ENCODE assay signal across 9 cellular contexts in the genomic region with DNA sequence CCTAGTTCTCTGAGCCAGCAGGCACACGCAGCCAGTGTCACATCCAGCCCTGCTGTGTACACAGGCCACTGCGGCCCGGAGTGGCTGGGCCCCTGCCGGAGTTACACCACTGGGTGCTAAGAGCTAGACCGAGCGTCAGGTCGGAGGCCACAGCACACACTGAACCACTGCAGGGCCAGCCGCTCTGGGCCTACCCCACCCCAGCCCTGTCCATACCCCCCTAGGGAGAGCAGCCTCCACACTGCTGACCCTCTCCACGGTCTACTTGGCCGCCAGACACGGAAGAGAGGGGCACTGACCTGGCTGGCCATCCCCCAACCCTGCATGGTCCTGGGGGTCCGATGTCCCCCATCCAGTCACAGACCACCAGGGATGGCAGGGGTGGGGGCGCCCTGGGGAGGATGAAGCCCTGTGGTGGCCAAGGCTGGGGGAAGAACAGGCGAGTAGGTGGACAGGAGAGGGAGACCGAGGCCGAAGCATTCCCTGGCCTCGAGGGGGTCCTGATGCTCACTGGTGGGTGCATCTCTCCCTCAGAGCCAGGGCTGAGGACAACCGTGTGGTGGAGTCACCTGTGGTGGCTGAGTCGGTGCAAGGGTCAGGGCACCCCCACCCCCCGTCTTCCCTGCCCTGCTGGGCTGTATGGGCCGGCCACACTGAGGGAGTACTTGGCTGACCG.
A peak's percentile ranks its signal among the peaks of the same experiment; 100 is the strongest.
DNase-seq lines count a peak whose midpoint lies in the region; ATAC-seq and TF ChIP-seq lines count a peak whose summit lies in the region.
"Had no signal": no experiment of that assay in that cellular context is flagged by ENCODE, and none has a peak within 500 bp of the region (broad histone marks: within the 10 kb centered on the region; RNA-seq: fewer than 3 reads in every experiment).

No MANE protein-coding gene starts in this region.

- ATAC-seq in stimulated activated naive B cell treated with anti-CD40 and anti-IgM and Interleukin-4, amounts not matched to agents 10 μg/mL and 1 μg/mL and 100 μg/mL, for 72 hours (replicated peaks): peak in 1 of 2 donors; percentile 7
- no peak for ATAC-seq in HG02571 (IDR thresholded peaks at IDR 0.05; ENCODE audit: unreplicated experiment)

- H3K9ac ChIP-seq in iPS-18a (ENCODE audit: low read length): no peak overlapping the region

- H3K4me3 Mint-ChIP-seq in activated naive CD8-positive, alpha-beta T cell: peak overlapping the region; percentile 86
- H3K4me3 Mint-ChIP-seq in stimulated activated naive B cell treated with anti-CD40 and anti-IgM and Interleukin-4, amounts not matched to agents 10 μg/mL and 1 μg/mL and 100 μg/mL, for 72 hours: peak overlapping the region; percentile 85 to 86

- no peak overlapping the region for H3K27ac ChIP-seq in iPS-18a (ENCODE audit: low read length)

- no peaks in the 10 kb centered on the region for H3K4me1 ChIP-seq in iPS-18a (ENCODE audit: control insufficient read depth, low read depth, low read length)

- H3K36me3 ChIP-seq in iPS-18a (ENCODE audit: control insufficient read depth, low read depth, low read length): no peaks in the 10 kb centered on the region

- DNase-seq in HFF-Myc (ENCODE audit: extremely low read depth, low read depth): no peak
- DNase-seq in stimulated activated naive B cell treated with anti-CD40 and anti-IgM and Interleukin-4, amounts not matched to agents 10 μg/mL and 1 μg/mL and 100 μg/mL, for 72 hours: no peak
- no peak for DNase-seq in activated CD8-positive, alpha-beta memory T cell treated with anti-CD3 and anti-CD28 coated beads, Interleukin-2, amount 50 U/mL, for 4 hours
- no peak for DNase-seq in medulla oblongata (ENCODE audit: extremely low spot score)
- no peak for DNase-seq in NCI-H510A treated with DMSO at 0.1 percent for 48 hours (lab: John Stamatoyannopoulos, UW)
- DNase-seq: NCI-H187 had no signal

- H3K4me3 ChIP-seq in HFF-Myc (replicated peaks; ENCODE audit: low read depth, low read length): peak overlapping the region; percentile 44
- H3K4me3 ChIP-seq in iPS-18a (ENCODE audit: low read length): peak overlapping the region; percentile 45

- peak overlapping the region; percentile 89 for H3K27ac Mint-ChIP-seq in activated naive CD8-positive, alpha-beta T cell
- peak overlapping the region; percentile 91 for H3K27ac Mint-ChIP-seq in stimulated activated naive B cell treated with anti-CD40 and anti-IgM and Interleukin-4, amounts not matched to agents 10 μg/mL and 1 μg/mL and 100 μg/mL, for 72 hours

- no peak for TF ChIP-seq CTCF in HFF-Myc (IDR thresholded peaks at IDR 0.05; ENCODE audit: low read depth, low read length, missing control alignments)

- no peaks in the 10 kb centered on the region for H3K36me3 Mint-ChIP-seq in activated naive CD8-positive, alpha-beta T cell
- H3K36me3 Mint-ChIP-seq in stimulated activated naive B cell treated with anti-CD40 and anti-IgM and Interleukin-4, amounts not matched to agents 10 μg/mL and 1 μg/mL and 100 μg/mL, for 72 hours: peaks cover 13 to 20% of the 10 kb centered on the region in 2 donors

- H3K27me3 Mint-ChIP-seq in activated naive CD8-positive, alpha-beta T cell: no peaks in the 10 kb centered on the region
- H3K27me3 Mint-ChIP-seq in stimulated activated naive B cell treated with anti-CD40 and anti-IgM and Interleukin-4, amounts not matched to agents 10 μg/mL and 1 μg/mL and 100 μg/mL, for 72 hours: peaks cover 6 to 22% of the 10 kb centered on the region in 2 donors

- no peaks in the 10 kb centered on the region for H3K9me3 ChIP-seq in iPS-18a (ENCODE audit: control insufficient read depth, low read depth, low read length)

- peaks cover 34% of the 10 kb centered on the region for H3K27me3 ChIP-seq in iPS-18a (ENCODE audit: control insufficient read depth, insufficient read depth, low read length)

- peaks cover 8% of the 10 kb centered on the region for H3K4me1 Mint-ChIP-seq in activated naive CD8-positive, alpha-beta T cell (ENCODE audit: low read depth)
- peaks cover 12 to 18% of the 10 kb centered on the region in 2 donors for H3K4me1 Mint-ChIP-seq in stimulated activated naive B cell treated with anti-CD40 and anti-IgM and Interleukin-4, amounts not matched to agents 10 μg/mL and 1 μg/mL and 100 μg/mL, for 72 hours

- no peaks in the 10 kb centered on the region for H3K9me3 Mint-ChIP-seq in activated naive CD8-positive, alpha-beta T cell (ENCODE audit: low read depth)
- H3K9me3 Mint-ChIP-seq in stimulated activated naive B cell treated with anti-CD40 and anti-IgM and Interleukin-4, amounts not matched to agents 10 μg/mL and 1 μg/mL and 100 μg/mL, for 72 hours: no peaks in the 10 kb centered on the region
